ENCODE assay signal across 11 cellular contexts in genomic region chr6:53593001-53593488, GRCh38. TPM values are rescaled to one million over a fixed set of nuclear protein-coding genes. Genes with fewer than 3 reads are reported as not detected.
DNase-seq lines count a peak whose midpoint lies in the region; ATAC-seq, FAIRE-seq and TF ChIP-seq lines count a peak whose summit lies in the region.
"Had no signal": no experiment of that assay in that cellular context is flagged by ENCODE, and none has a peak within 500 bp of the region (broad histone marks: within the 10 kb centered on the region; RNA-seq: fewer than 3 reads in every experiment).

No MANE protein-coding gene starts in this region.

- H3K36me3 Mint-ChIP-seq in activated naive CD4-positive, alpha-beta T cell treated with anti-CD3 and anti-CD28 coated beads for 36 hours (ENCODE audit: low read depth) = no peaks in the 10 kb centered on the region
- H3K36me3 Mint-ChIP-seq: activated naive CD4-positive, alpha-beta T cell treated with anti-CD3 and anti-CD28 coated beads, Interleukin-2, amount 50 U/mL, for 72 hours had no signal

- intact Hi-C loops in K562 (cut with micrococcal nuclease) (no loop called here), HepG2 (cut with micrococcal nuclease; ENCODE audit: unreplicated experiment) (no loop called here)
- intact Hi-C loops in activated naive CD4-positive, alpha-beta T cell treated with anti-CD3 and anti-CD28 coated beads for 36 hours (cut with micrococcal nuclease) = no loop called here

- H3K9me1 ChIP-seq in K562 (ENCODE audit: control insufficient read depth, insufficient read depth, low read length) = no peaks in the 10 kb centered on the region

- H3K9me3 Mint-ChIP-seq in activated naive CD4-positive, alpha-beta T cell treated with anti-CD3 and anti-CD28 coated beads for 36 hours = peaks cover 4% of the 10 kb centered on the region
- H3K9me3 Mint-ChIP-seq: activated naive CD4-positive, alpha-beta T cell treated with anti-CD3 and anti-CD28 coated beads, Interleukin-2, amount 50 U/mL, for 72 hours had no signal

- no peak overlapping the region for H3K4me3 Mint-ChIP-seq in activated naive CD4-positive, alpha-beta T cell treated with anti-CD3 and anti-CD28 coated beads for 36 hours
- H3K4me3 Mint-ChIP-seq: activated CD8-positive, alpha-beta T cell treated with anti-CD3 and anti-CD28 coated beads for 36 hours had no signal

- H3K4me1 Mint-ChIP-seq in activated naive CD4-positive, alpha-beta T cell treated with anti-CD3 and anti-CD28 coated beads for 36 hours (ENCODE audit: low read depth) = peaks cover 7% of the 10 kb centered on the region

- no peak overlapping the region for H3K27ac Mint-ChIP-seq in activated naive CD4-positive, alpha-beta T cell treated with anti-CD3 and anti-CD28 coated beads for 36 hours
- H3K27ac Mint-ChIP-seq: activated CD8-positive, alpha-beta T cell treated with anti-CD3 and anti-CD28 coated beads for 36 hours; activated naive CD4-positive, alpha-beta T cell treated with anti-CD3 and anti-CD28 coated beads, Interleukin-2, amount 50 U/mL, for 72 hours had no signal

- H3K36me3 ChIP-seq in BLaER1 treated with 17β-estradiol and CSF1 and Interleukin-3, amounts not matched to agents 10 nM and 100 nM = no peaks in the 10 kb centered on the region
- H3K36me3 ChIP-seq in K562 (ENCODE audit: control insufficient read depth, insufficient read depth, low read length) (no peaks in the 10 kb centered on the region), HepG2 (replicated peaks in 1 of 2; ENCODE audit: control insufficient read depth in 1 of 2, insufficient read depth in 2 of 2, low read length in 2 of 2) (no peaks in the 10 kb centered on the region)

- BruUV-seq in K562 (replicated peaks; lab: Mats Ljungman, UMichigan) (no TSS peak), HepG2 (replicated peaks; lab: Mats Ljungman, UMichigan) (no TSS peak)

- ATAC-seq in K562 (no peak), HepG2 (no peak)
- ATAC-seq: activated CD8-positive, alpha-beta T cell treated with anti-CD3 and anti-CD28 coated beads for 36 hours; activated naive CD4-positive, alpha-beta T cell treated with anti-CD3 and anti-CD28 coated beads, Interleukin-2, amount 50 U/mL, for 72 hours had no signal

- H3K27me3 Mint-ChIP-seq in activated naive CD4-positive, alpha-beta T cell treated with anti-CD3 and anti-CD28 coated beads for 36 hours (ENCODE audit: low read depth) = no peaks in the 10 kb centered on the region
- H3K27me3 Mint-ChIP-seq: activated CD8-positive, alpha-beta T cell treated with anti-CD3 and anti-CD28 coated beads for 36 hours had no signal

- no peak for TF ChIP-seq CTCF in K562 (IDR thresholded peaks at IDR 0.05 in 2 of 3, conservative IDR thresholded peaks at IDR 0.05 in 1 of 3; ENCODE audit: insufficient read depth in 2 of 3, low read depth in 1 of 3, low read length in 3 of 3)
- TF ChIP-seq CTCF in HepG2 (CRISPR knock-in tag; IDR thresholded peaks at IDR 0.05) = no peak

- TF ChIP-seq EP300 in K562 (IDR thresholded peaks at IDR 0.05; ENCODE audit: low read length) (peak; percentile 63; the same call in 1 of the 2 replicates), HepG2 (IDR thresholded peaks at IDR 0.05; ENCODE audit: low read depth in 2 of 2, low read length in 2 of 2) (no peak), HepG2 (CRISPR knock-in tag; IDR thresholded peaks at IDR 0.05; ENCODE audit: borderline replicate concordance) (no peak)

- 0 out of 22 replicates have a peak, but pooled peaks cover 0 to 8% (median 0%) of the 10 kb centered on the region in 11 experiments for H3K9me3 ChIP-seq in BLaER1 treated with 17β-estradiol and CSF1 and Interleukin-3, amounts not matched to agents 10 nM and 100 nM (replicated peaks in 1 of 11)
- H3K9me3 ChIP-seq in K562 (replicated peaks; ENCODE audit: control insufficient read depth, insufficient read depth, low read depth, low read length) (no peaks in the 10 kb centered on the region), HepG2 (ENCODE audit: low read length) (no peaks in the 10 kb centered on the region)

- peak overlapping the region in 6 of 11 experiments; percentile 20 to 71 (median 59); a peak in 11 of 22 replicates for H3K27ac ChIP-seq in BLaER1 treated with 17β-estradiol and CSF1 and Interleukin-3, amounts not matched to agents 10 nM and 100 nM
- H3K27ac ChIP-seq in K562 (ENCODE audit: extremely low read depth, low read depth, low read length) (no peak overlapping the region), HepG2 (ENCODE audit: extremely low read length, insufficient read depth, low read length) (no peak overlapping the region)
- H3K27ac ChIP-seq: KMS-11 had no signal

- TF ChIP-seq RAD21 in K562 (CRISPR knock-in tag; conservative IDR thresholded peaks at IDR 0.05 in 1 of 2, IDR thresholded peaks at IDR 0.05 in 1 of 2) (no peak), HepG2 (CRISPR knock-in tag; IDR thresholded peaks at IDR 0.05) (no peak)

- H3K4me1 ChIP-seq in BLaER1 treated with 17β-estradiol and CSF1 and Interleukin-3, amounts not matched to agents 10 nM and 100 nM = peaks cover 0 to 66% (median 16%) of the 10 kb centered on the region in 10 experiments; a peak in 11 of 20 replicates
- peaks cover 0 to 6% of the 10 kb centered on the region in 2 experiments; a peak in 1 of 5 replicates for H3K4me1 ChIP-seq in K562 (replicated peaks in 1 of 2; ENCODE audit: control insufficient read depth in 2 of 2, insufficient read depth in 2 of 2, low read length in 2 of 2)
- H3K4me1 ChIP-seq in HepG2 (ENCODE audit: insufficient read depth, low read length) = no peaks in the 10 kb centered on the region

- H3K79me2 ChIP-seq in K562 (ENCODE audit: control insufficient read depth, insufficient read depth, low read length) = no peaks in the 10 kb centered on the region
- H3K79me2 ChIP-seq in HepG2 (ENCODE audit: insufficient read depth, low read length) = no peaks in the 10 kb centered on the region

- no peak for TF ChIP-seq POLR2A in K562 (conservative IDR thresholded peaks at IDR 0.05)
- no peak for TF ChIP-seq POLR2A in HepG2 (IDR thresholded peaks at IDR 0.05; ENCODE audit: insufficient read depth in 1 of 2, low read depth in 2 of 2, low read length in 2 of 2)

- POLR2A ChIA-PET in K562 (lab: Yijun Ruan, JAX) (interaction anchor here (0.6 to 1.0 kb wide), 3 partner anchors 9 to 38 kb away, joined by 3 to 4 read pairs (median 3); no protein-coding TSS in a partner anchor), HepG2 (lab: Yijun Ruan, JAX) (no interaction called here)

- no peaks in the 10 kb centered on the region for H3K27me3 ChIP-seq in BLaER1 treated with 17β-estradiol and CSF1 and Interleukin-3, amounts not matched to agents 10 nM and 100 nM
- H3K27me3 ChIP-seq in K562 (ENCODE audit: control insufficient read depth in 2 of 2, insufficient read depth in 2 of 2, low read length in 2 of 2) (peaks cover 0 to 6% of the 10 kb centered on the region in 2 experiments; a peak in 1 of 5 replicates), HepG2 (ENCODE audit: control insufficient read depth in 1 of 2, insufficient read depth in 2 of 2, low read length in 2 of 2) (no peaks in the 10 kb centered on the region)

- in situ Hi-C loops in K562 (cut with MboI) = no loop called here
- in situ Hi-C loops in HepG2 (cut with HindIII; ENCODE audit: extremely low pct_ligation_motif_present, low pct_unique_long_range_greater_than_20kb) = no loop called here

- WGBS in K562 (ENCODE audit: insufficient coverage, low coverage, missing lambda C conversion rate) = 0% methylated on average over 2 of the region's 2 CpGs
- 65% methylated on average over 2 of the region's 2 CpGs for WGBS in HepG2 (ENCODE audit: low lambda C conversion rate)

- CTCF ChIA-PET in K562 (lab: Yijun Ruan, JAX; ENCODE audit: low intra/inter-chr PET ratio) (no interaction called here), HepG2 (lab: Yijun Ruan, JAX; ENCODE audit: low intra/inter-chr PET ratio, low total read pairs) (no interaction called here)
- CTCF ChIA-PET in activated naive CD4-positive, alpha-beta T cell treated with anti-CD3 and anti-CD28 coated beads for 36 hours (lab: Charles Lee) = interaction anchor here (1.2 kb wide), 1 partner anchor 135 kb away, joined by 3 read pairs; no protein-coding TSS in a partner anchor

- peak; percentile 76 for FAIRE-seq in K562 (lab: Jason Lieb, UNC)
- FAIRE-seq in HepG2 (lab: Jason Lieb, UNC) = no peak

- DNase-seq in M059J (ENCODE audit: low read depth) (peak; percentile 85), K562 (ENCODE audit: extremely low read depth in 1 of 4, low spot score in 3 of 4) (peak in 1 of 4 experiments; percentile 27), HepG2 (ENCODE audit: low spot score) (no peak), GM19238 (ENCODE audit: insufficient read length, low spot score) (no peak), NCI-H510A treated with DMSO at 0.1 percent for 48 hours (lab: John Stamatoyannopoulos, UW) (no peak)
- no peak for DNase-seq in NK-92 treated with Interleukin-12 subunit alpha and Interleukin-12 subunit beta, amount 100 ng/mL, for 24 hours (lab: John Stamatoyannopoulos, UW)
- no peak for DNase-seq in activated naive CD4-positive, alpha-beta T cell treated with anti-CD3 and anti-CD28 coated beads for 36 hours
- DNase-seq: activated CD8-positive, alpha-beta T cell treated with anti-CD3 and anti-CD28 coated beads for 36 hours had no signal

- no peaks in the 10 kb centered on the region for H4K20me1 ChIP-seq in BLaER1 treated with 17β-estradiol and CSF1 and Interleukin-3, amounts not matched to agents 10 nM and 100 nM
- H4K20me1 ChIP-seq in K562 (replicated peaks; ENCODE audit: control insufficient read depth, insufficient read depth, low read length) (no peaks in the 10 kb centered on the region), HepG2 (ENCODE audit: insufficient read depth, low read length) (no peaks in the 10 kb centered on the region)

- H3K9ac ChIP-seq in BLaER1 treated with 17β-estradiol and CSF1 and Interleukin-3, amounts not matched to agents 10 nM and 100 nM = peak overlapping the region in 2 of 11 experiments; percentile 42 to 54; a peak in 4 of 22 replicates
- no peak overlapping the region for H3K9ac ChIP-seq in K562 (ENCODE audit: insufficient read depth in 1 of 2, low read depth in 2 of 2, low read length in 2 of 2)
- H3K9ac ChIP-seq in HepG2 (ENCODE audit: insufficient read depth, low read depth, low read length) = no peak overlapping the region
- H3K9ac ChIP-seq: KMS-11 had no signal

- H2AFZ ChIP-seq in K562 (ENCODE audit: low read depth, low read length) (0 out of 2 replicates have a peak overlapping the region, but pooled peaks have one; percentile 11), HepG2 (ENCODE audit: low read length) (peak overlapping the region; percentile 2)

- peak overlapping the region in 7 of 11 experiments; percentile 15 to 91 (median 73); a peak in 13 of 22 replicates for H3K4me2 ChIP-seq in BLaER1 treated with 17β-estradiol and CSF1 and Interleukin-3, amounts not matched to agents 10 nM and 100 nM
- H3K4me2 ChIP-seq in K562 (ENCODE audit: insufficient read depth, low read length) = peak overlapping the region; percentile 11; the same call in 1 of the 2 replicates
- H3K4me2 ChIP-seq in HepG2 (ENCODE audit: low read depth, low read length) = no peak overlapping the region
- H3K4me2 ChIP-seq: KMS-11 had no signal

- peak overlapping the region in 2 of 10 experiments; percentile 12 to 18; a peak in 2 of 20 replicates for H3K4me3 ChIP-seq in BLaER1 treated with 17β-estradiol and CSF1 and Interleukin-3, amounts not matched to agents 10 nM and 100 nM
- H3K4me3 ChIP-seq in K562 (no peak overlapping the region), HepG2 (replicated peaks in 1 of 3; ENCODE audit: insufficient read depth in 1 of 3, low read depth in 2 of 3, low read length in 3 of 3) (no peak overlapping the region)

RNA-seq across cellular contexts. Expression of gene GCLC, which starts 48.1 kb away (rescaled TPM):
- 12.8 and 17.6 TPM in 2 replicates for total RNA-seq in M059J (2014; rRNA removed; shearing (Covaris generic))
- 8.9 and 27.4 TPM in 2 replicates for total RNA-seq in K562 (2011; cell fraction: chromatin; rRNA removed; ENCODE audit: low replicate concordance)
- total RNA-seq in K562 (2011; cell fraction: nucleolus; rRNA removed) = 6.2 and 7.4 TPM in 2 replicates
- total RNA-seq in K562 (2011; cell fraction: nucleoplasm; rRNA removed) = 9.5 and 22.1 TPM in 2 replicates
- 7.0 and 9.3 TPM in 2 replicates for total RNA-seq in K562 (2014; rRNA removed)
- 13.3 and 13.8 TPM in 2 replicates for total RNA-seq in K562 (2014; rRNA removed; fragmentation: Illumina TruSeq; extraction: Trizol)
- total RNA-seq in K562 (2015; rRNA removed; fragmentation: Illumina TruSeq; extraction: Trizol) = 11.5 and 12.1 TPM in 2 replicates
- total RNA-seq in K562 (2021) = 13.9 and 15.1 TPM in 2 replicates
- polyA plus RNA-seq in K562 (2011; rRNA removed) = 9.1 and 9.4 TPM in 2 replicates
- polyA plus RNA-seq in K562 (2011; cell fraction: cytosol; rRNA removed) = 3.2 and 6.5 TPM in 2 replicates
- polyA plus RNA-seq in K562 (2011; cell fraction: nucleus; rRNA removed) = 8.8 and 15.1 TPM in 2 replicates
- polyA plus RNA-seq in K562 (2012) = 8.9 and 14.6 TPM in 2 replicates
- polyA plus RNA-seq in K562 (2014; fragmentation: Illumina TruSeq; extraction: Trizol) = 13.5 and 20.0 TPM in 2 replicates
- polyA plus RNA-seq in K562 (2014; fragmentation: Nextera tagmentation; extraction: Ambion mirVana) = 1 to 10 TPM; 3.9 to 5.1 TPM
- 4.8 and 9.4 TPM in 2 replicates for polyA plus RNA-seq in K562 (2014; rRNA removed)
- 20.4 and 25.0 TPM in 2 replicates for polyA minus RNA-seq in K562 (2011; rRNA and poly(A)+ RNA removed)
- polyA minus RNA-seq in K562 (2011; cell fraction: cytosol; rRNA and poly(A)+ RNA removed) = 5.5 and 13.0 TPM in 2 replicates
- 5.1 and 13.1 TPM in 2 replicates for polyA minus RNA-seq in K562 (2011; cell fraction: nucleus; rRNA and poly(A)+ RNA removed)
- 84.6 and 96.9 TPM in 2 replicates for total RNA-seq in HepG2 (2016; rRNA removed; fragmentation: Illumina TruSeq; extraction: Trizol)
- total RNA-seq in HepG2 (2016; cell fraction: cytosol; rRNA removed; fragmentation: Illumina TruSeq; extraction: Trizol; ENCODE audit: low read depth) = 11.5 and 11.6 TPM in 2 replicates
- total RNA-seq in HepG2 (2016; cell fraction: insoluble cytoplasmic fraction; rRNA removed; fragmentation: Illumina TruSeq; extraction: Trizol) = 74.6 and 95.9 TPM in 2 replicates
- 35.6 and 39.1 TPM in 2 replicates for total RNA-seq in HepG2 (2016; cell fraction: membrane; rRNA removed; fragmentation: Illumina TruSeq; extraction: Trizol)
- 62.3 and 75.3 TPM in 2 replicates for total RNA-seq in HepG2 (2016; cell fraction: nucleus; rRNA removed; fragmentation: Illumina TruSeq; extraction: Trizol)
- polyA plus RNA-seq in HepG2 (2011; rRNA removed) = 21.5 and 35.3 TPM in 2 replicates
- polyA plus RNA-seq in HepG2 (2011; cell fraction: cytosol; rRNA removed) = 12.9 and 21.5 TPM in 2 replicates
- 29.1 and 32.0 TPM in 2 replicates for polyA plus RNA-seq in HepG2 (2011; cell fraction: nucleus; rRNA removed)
- polyA plus RNA-seq in HepG2 (2012) = 66.0 and 93.9 TPM in 2 replicates
- polyA plus RNA-seq in HepG2 (2016; cell fraction: cytosol; fragmentation: Illumina TruSeq; extraction: Trizol; ENCODE audit: low read depth) = 3.5 and 3.7 TPM in 2 replicates
- 80.0 and 80.6 TPM in 2 replicates for polyA plus RNA-seq in HepG2 (2016; cell fraction: insoluble cytoplasmic fraction; fragmentation: Illumina TruSeq; extraction: Trizol; ENCODE audit: low read depth)
- polyA plus RNA-seq in HepG2 (2016; cell fraction: membrane; fragmentation: Illumina TruSeq; extraction: Trizol; ENCODE audit: low read depth) = 12.9 and 13.2 TPM in 2 replicates
- 78.5 and 78.7 TPM in 2 replicates for polyA plus RNA-seq in HepG2 (2016; cell fraction: nucleus; fragmentation: Illumina TruSeq; extraction: Trizol; ENCODE audit: insufficient read depth, low read depth)
- polyA minus RNA-seq in HepG2 (2011; rRNA and poly(A)+ RNA removed; ENCODE audit: low replicate concordance) = 29.2 and 35.2 TPM in 2 replicates
- polyA minus RNA-seq in HepG2 (2011; cell fraction: cytosol; rRNA and poly(A)+ RNA removed) = 31.5 and 48.1 TPM in 2 replicates
- polyA minus RNA-seq in HepG2 (2011; cell fraction: nucleus; rRNA and poly(A)+ RNA removed) = 101 and 110 TPM in 2 replicates
- total RNA-seq in activated naive CD4-positive, alpha-beta T cell treated with anti-CD3 and anti-CD28 coated beads for 36 hours = 10 to 100 TPM; 13.9 to 18.1 TPM

Comparison
In these comparisons a context has a peak if more than half of its experiments do, and no peak if none do; other contexts are left out.
1. H3K27ac ChIP-seq: peak in BLaER1 treated with 17β-estradiol and CSF1 and Interleukin-3, amounts not matched to agents 10 nM and 100 nM (6 of 11); none in K562 (single experiment) and HepG2 (single experiment).